Comparison of ENCODE assay signal across 8 cellular contexts in the genomic region with DNA sequence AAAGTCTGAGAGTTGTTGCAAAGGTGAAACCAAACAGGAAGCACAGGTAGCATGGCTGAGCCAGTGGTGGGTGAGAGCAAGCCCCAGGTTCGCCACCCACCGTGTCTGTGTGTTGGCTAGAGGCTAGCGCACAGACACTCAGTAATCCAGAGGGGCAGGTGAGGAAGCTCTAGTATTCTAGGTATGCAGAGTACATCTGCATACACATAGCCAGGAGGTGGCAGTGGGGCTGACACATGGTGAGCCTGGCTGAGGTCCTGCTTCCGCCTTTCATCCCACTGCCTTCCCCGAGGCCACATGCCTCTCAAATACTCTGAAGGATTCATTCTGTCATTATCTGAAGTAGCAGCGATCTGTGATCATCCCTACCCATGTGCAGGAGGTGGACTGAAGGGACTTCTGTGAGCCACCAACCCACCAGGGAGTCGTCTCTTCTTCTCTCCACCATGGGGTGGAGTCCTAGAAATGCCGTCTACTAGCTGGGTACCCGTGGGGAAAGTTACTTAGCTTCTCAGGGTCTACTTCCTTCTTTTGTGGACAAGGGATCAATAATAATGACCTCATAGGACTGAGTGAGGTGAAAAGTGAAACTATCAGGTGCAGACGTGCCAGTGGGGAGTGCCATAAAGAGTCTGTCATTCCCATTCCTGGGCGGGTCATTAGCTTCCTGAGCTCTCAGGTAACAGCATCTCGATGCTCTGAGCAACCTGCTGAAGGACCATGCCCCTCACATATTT. TPM values are rescaled to one million over a fixed set of nuclear protein-coding genes. Genes with fewer than 3 reads are reported as not detected.
A peak's percentile ranks its signal among the peaks of the same experiment; 100 is the strongest.
DNase-seq lines count a peak whose midpoint lies in the region; ATAC-seq and TF ChIP-seq lines count a peak whose summit lies in the region.

No MANE protein-coding gene starts in this region.

- WGBS in body of pancreas, 2 donors: 44 to 46% methylated on average over 12 of the region's 12 CpGs

- TF ChIP-seq CTCF in GM10248 (IDR thresholded peaks at IDR 0.05; ENCODE audit: control extremely low read depth, extremely low read depth, low read depth, missing control alignments) (peak; percentile 20), body of pancreas (IDR thresholded peaks at IDR 0.05) (peak in 4 of 7 experiments; percentile 5 to 41 (median 28))

- peak overlapping the region; percentile 82 to 94 (median 86) for H3K27ac ChIP-seq in body of pancreas

- TF ChIP-seq POLR2A in body of pancreas (IDR thresholded peaks at IDR 0.05): peak in 2 of 3 donors; percentile 22 to 30

- H3K4me3 ChIP-seq in body of pancreas: no peak overlapping the region

- peaks cover 57% of the 10 kb centered on the region for H3K4me1 ChIP-seq in body of pancreas

- H3K9me3 ChIP-seq in body of pancreas: no peaks in the 10 kb centered on the region

- POLR2A ChIA-PET in GM10248 (lab: Yijun Ruan, JAX): interaction anchor here (0.6 to 2.0 kb wide), 4 partner anchors 71 to 136 kb away, joined by 3 to 9 read pairs (median 4); no protein-coding TSS in a partner anchor

- ATAC-seq in GM19395 (IDR thresholded peaks at IDR 0.05; ENCODE audit: unreplicated experiment) (peak; percentile 74), HG03378 (IDR thresholded peaks at IDR 0.05; ENCODE audit: unreplicated experiment) (peak; percentile 63), body of pancreas (peak; percentile 83), sciatic nerve (no peak)

- H3K27me3 ChIP-seq in body of pancreas: no peaks in the 10 kb centered on the region

- peaks cover 0 to 28% of the 10 kb centered on the region in 2 donors for H3K36me3 ChIP-seq in body of pancreas (replicated peaks in 1 of 2; ENCODE audit: insufficient read depth in 1 of 2, low read depth in 2 of 2)

- CTCF ChIA-PET in GM10248 (lab: Yijun Ruan, JAX): interaction anchor here (1.0 to 7.0 kb wide), 11 partner anchors 9 to 145 kb away, joined by 3 to 43 read pairs (median 7); a partner anchor contains a TSS

- DNase-seq in GM10248 (ENCODE audit: extremely low spot score): peak; percentile 84
- peak; percentile 66 to 83 (median 74) for DNase-seq in body of pancreas
- DNase-seq in CD1c-positive myeloid dendritic cell (ENCODE audit: extremely low spot score): no peak
- DNase-seq in sciatic nerve (ENCODE audit: low spot score): no peak
- DNase-seq in HCEC 1CT: no peak
- DNase-seq in UCSD-AML1 (lab: John Stamatoyannopoulos, UW; ENCODE audit: unreplicated experiment): no peak

- intact Hi-C loops in body of pancreas (cut with DNase I): no loop called here
- intact Hi-C loops in sciatic nerve (cut with DNase I): no loop called here

RNA-seq across cellular contexts. Expression of a gene that starts 36.0 kb away (rescaled TPM):
- 10 to 100 TPM; 16.2 to 16.3 TPM for total RNA-seq in body of pancreas
- 38.2 TPM for total RNA-seq in sciatic nerve

RNA-seq across cellular contexts. Expression of a gene that starts 58.3 kb away (rescaled TPM):
- total RNA-seq in body of pancreas: 1 to 10 TPM in 1 of 2 donors, under 1 TPM in 1; 0.52 to 1.6 TPM
- total RNA-seq in sciatic nerve: 1.0 TPM

Comparison
In these comparisons a context has a peak if more than half of its experiments do, and no peak if none do; other contexts are left out.
1. DNase-seq: peak in GM10248 (single experiment) and body of pancreas (4 of 4); none in CD1c-positive myeloid dendritic cell (single experiment), sciatic nerve (single experiment), HCEC 1CT (single experiment) and UCSD-AML1 (single experiment).